Comparison of ENCODE assay signal across 7 cellular contexts in genomic region chr17:81346090-81346907, GRCh38. TPM values are rescaled to one million over a fixed set of nuclear protein-coding genes. Genes with fewer than 3 reads are reported as not detected.
DNase-seq lines count a peak whose midpoint lies in the region; ATAC-seq and TF ChIP-seq lines count a peak whose summit lies in the region.

No MANE protein-coding gene starts in this region.

- H3K36me3 ChIP-seq in WERI-Rb-1 = peaks cover 10% of the 10 kb centered on the region
- H3K36me3 ChIP-seq in breast epithelium = no peaks in the 10 kb centered on the region

- intact Hi-C loops in breast epithelium (cut with DNase I; ENCODE audit: low total_unique reads) = no loop called here

- peak; percentile 94 for DNase-seq in NCI-H2171 treated with DMSO at 0.1 percent for 48 hours (lab: John Stamatoyannopoulos, UW)
- peak; percentile 100 for DNase-seq in WERI-Rb-1
- DNase-seq in breast epithelium (ENCODE audit: low spot score in 2 of 2) = peak; percentile 99
- peak; percentile 99 for DNase-seq in iPS-NIHi11 (ENCODE audit: low spot score)

- H3K27ac ChIP-seq in WERI-Rb-1 = peak overlapping the region; percentile 86
- H3K27ac ChIP-seq in breast epithelium = peak overlapping the region; percentile 96 to 97
- H3K27ac ChIP-seq in skin epidermis = peak overlapping the region in 19 of 21 experiments; percentile 24 to 98 (median 70)

- H3K4me3 ChIP-seq in WERI-Rb-1 (ENCODE audit: low read depth, low read length) (peak overlapping the region; percentile 71), breast epithelium (peak overlapping the region; percentile 69 to 94 (median 81)), skin epidermis (peak overlapping the region; percentile 42 to 81 (median 57))

- peak; percentile 64 for ATAC-seq in GM18517 (IDR thresholded peaks at IDR 0.05; ENCODE audit: unreplicated experiment)
- peak; percentile 71 for ATAC-seq in HG03066 (IDR thresholded peaks at IDR 0.05; ENCODE audit: low read depth, unreplicated experiment)

- no peaks in the 10 kb centered on the region for H3K9me3 ChIP-seq in WERI-Rb-1 (ENCODE audit: severe bottlenecking)
- no peaks in the 10 kb centered on the region for H3K9me3 ChIP-seq in breast epithelium

- no peak for TF ChIP-seq CTCF in WERI-Rb-1 (IDR thresholded peaks at IDR 0.05; ENCODE audit: low read depth, low read length)
- TF ChIP-seq CTCF in breast epithelium (IDR thresholded peaks at IDR 0.05) = no peak

- TF ChIP-seq POLR2A in breast epithelium (IDR thresholded peaks at IDR 0.05) = peak; percentile 83

- H3K27me3 ChIP-seq in WERI-Rb-1 (ENCODE audit: insufficient read depth, low read depth, severe bottlenecking) = peaks cover 43% of the 10 kb centered on the region
- H3K27me3 ChIP-seq in breast epithelium = no peaks in the 10 kb centered on the region

- H3K4me1 ChIP-seq in breast epithelium = peaks cover 0 to 3% of the 10 kb centered on the region in 2 donors

RNA-seq across cellular contexts. Expression of gene BAHCC1, which starts 49.0 kb away (rescaled TPM):
- total RNA-seq in breast epithelium = 10 to 100 TPM in 2 of 3 donors, 1 to 10 TPM in 1; 7.4 to 17.0 (median 11.7) TPM

RNA-seq across cellular contexts. Expression of gene SLC38A10, which starts 51.2 kb away (rescaled TPM):
- 100 to 1,000 TPM in 1 of 3 donors, 10 to 100 TPM in 2; 52.4 to 104 (median 85.2) TPM for total RNA-seq in breast epithelium

Comparison
In these comparisons a context has a peak if more than half of its experiments do, and no peak if none do; other contexts are left out.
1. Peak in every context shown above with its lines: DNase-seq, ATAC-seq, H3K4me3 ChIP-seq and H3K27ac ChIP-seq.